Comparison of ENCODE assay signal across 15 cellular contexts in the genomic region with DNA sequence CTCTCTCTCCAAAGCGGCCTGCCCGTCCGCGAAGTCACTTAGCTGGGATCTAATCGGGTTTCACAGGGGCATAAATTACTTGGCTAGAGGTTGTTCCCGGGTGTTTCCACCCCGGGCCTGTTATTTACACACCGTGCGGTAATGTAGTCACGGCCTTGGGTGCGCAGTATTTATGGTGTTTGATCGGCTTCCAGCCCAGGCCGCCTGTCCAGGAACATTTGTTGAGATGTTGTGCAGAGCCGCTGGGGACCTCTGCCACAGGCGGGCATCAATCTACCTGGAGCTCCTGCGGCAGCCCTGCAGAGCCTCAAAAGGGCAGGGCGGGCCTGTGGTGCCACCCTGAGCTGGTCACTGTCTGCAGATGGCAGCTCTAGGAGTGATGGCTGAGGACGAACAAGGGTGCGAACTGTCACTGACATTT.
"Had no signal": no experiment of that assay in that cellular context is flagged by ENCODE, and none has a peak within 500 bp of the region (broad histone marks: within the 10 kb centered on the region; RNA-seq: fewer than 3 reads in every experiment).

No MANE protein-coding gene starts in this region.

- ATAC-seq: activated CD8-positive, alpha-beta T cell treated with anti-CD3 and anti-CD28 coated beads, Interleukin-2, amount 10 ng/mL, durations not matched to agents 7 days and 5 days; left lung; natural killer cell treated with Interleukin-12 subunit alpha and Interleukin-12 subunit beta and Interleukin-15 and Interleukin-18, amount 100 ng/mL, for 72 hours; psoas muscle; sciatic nerve had no signal

- H3K9me3 ChIP-seq: thoracic aorta had no signal

- H3K36me3 ChIP-seq: left lung, thoracic aorta had no signal

- DNase-seq: activated B cell treated with CpG ODN at 0.5 μM for 24 hours; activated CD4-positive, alpha-beta T cell treated with anti-CD3 and anti-CD28 coated beads, Interleukin-2, amount 10 ng/mL, durations not matched to agents 24 days and 14 days; activated CD8-positive, alpha-beta memory T cell treated with anti-CD3 and anti-CD28 coated beads, Interleukin-2, amount 50 U/mL, for 4 hours; activated CD8-positive, alpha-beta T cell treated with anti-CD3 and anti-CD28 coated beads, Interleukin-2, amount 10 ng/mL, durations not matched to agents 7 days and 5 days; activated gamma-delta T cell; activated T-cell treated with anti-CD3 and anti-CD28 coated beads, Interleukin-2, amount 50 U/mL, for 48 hours; cerebellar nuclear complex; occipital lobe; stimulated activated CD4-positive, alpha-beta T cell treated with anti-CD3 and anti-CD28 coated beads, Interleukin-2, amount 100 ng/mL, for 24 hours; SW 1271 had no signal

- H3K4me3 ChIP-seq: left lung, psoas muscle, thoracic aorta had no signal

- H3K4me1 ChIP-seq: left lung, psoas muscle had no signal

- H3K27ac ChIP-seq: left lung, psoas muscle, thoracic aorta had no signal
